15 cellular contexts compared by ENCODE assay signal in genomic region chr12:121533391-121534090, GRCh38. TPM values are rescaled to one million over a fixed set of nuclear protein-coding genes. Genes with fewer than 3 reads are reported as not detected.
A peak's percentile ranks its signal among the peaks of the same experiment; 100 is the strongest.
DNase-seq lines count a peak whose midpoint lies in the region; ATAC-seq and TF ChIP-seq lines count a peak whose summit lies in the region.
"Had no signal": no experiment of that assay in that cellular context is flagged by ENCODE, and none has a peak within 500 bp of the region (broad histone marks: within the 10 kb centered on the region; RNA-seq: fewer than 3 reads in every experiment).

No MANE protein-coding gene starts in this region.

- H3K36me3 ChIP-seq in OCI-LY3 (replicated peaks; ENCODE audit: low read depth, low read length) (peaks cover 40% of the 10 kb centered on the region), fibroblast of lung (ENCODE audit: control insufficient read depth, insufficient read depth, low read length) (no peaks in the 10 kb centered on the region), smooth muscle cell (ENCODE audit: low read depth) (no peaks in the 10 kb centered on the region)
- H3K36me3 ChIP-seq: prostate gland had no signal

- H4K20me1 ChIP-seq in OCI-LY3 (ENCODE audit: insufficient read depth, low read length) (peaks cover 41% of the 10 kb centered on the region), fibroblast of lung (ENCODE audit: control insufficient read depth, extremely low read depth, insufficient read depth, low read length) (no peaks in the 10 kb centered on the region), smooth muscle cell (ENCODE audit: low read depth) (peaks cover 6% of the 10 kb centered on the region)

- peak overlapping the region; percentile 96 for H3K9ac ChIP-seq in OCI-LY3 (ENCODE audit: low read length)
- no peak overlapping the region for H3K9ac ChIP-seq in fibroblast of lung (ENCODE audit: insufficient read depth, low read length)
- H3K9ac ChIP-seq in smooth muscle cell (ENCODE audit: low read depth): no peak overlapping the region

- peak overlapping the region; percentile 51; the same call in 1 of the 2 replicates for H3K4me3 ChIP-seq in GM08714 (ENCODE audit: low read length)
- peak overlapping the region; percentile 76 for H3K4me3 ChIP-seq in OCI-LY3 (ENCODE audit: low read length)
- no peak overlapping the region for H3K4me3 ChIP-seq in fibroblast of lung (replicated peaks in 1 of 4; ENCODE audit: control extremely low read depth in 1 of 4, insufficient read depth in 1 of 4, low read depth in 3 of 4, low read length in 4 of 4)
- H3K4me3 ChIP-seq in skin epidermis: no peak overlapping the region
- H3K4me3 ChIP-seq in smooth muscle cell: no peak overlapping the region
- H3K4me3 ChIP-seq: PC-9, prostate gland had no signal

- peak overlapping the region; percentile 94 for H3K27ac ChIP-seq in OCI-LY3 (ENCODE audit: low read length)
- H3K27ac ChIP-seq in fibroblast of lung (ENCODE audit: insufficient read depth, low read length): peak overlapping the region; percentile 47
- H3K27ac ChIP-seq in skin epidermis: peak overlapping the region in 11 of 21 experiments; percentile 3 to 92 (median 15)
- no peak overlapping the region for H3K27ac ChIP-seq in smooth muscle cell (ENCODE audit: low read depth)
- H3K27ac ChIP-seq: PC-9 had no signal

- H3K27me3 ChIP-seq in OCI-LY3 (ENCODE audit: low read depth, low read length) (no peaks in the 10 kb centered on the region), fibroblast of lung (ENCODE audit: control insufficient read depth, insufficient read depth, low read length) (no peaks in the 10 kb centered on the region), smooth muscle cell (ENCODE audit: low read depth) (peaks cover 5% of the 10 kb centered on the region)

- no peak for ATAC-seq in GM21360 (IDR thresholded peaks at IDR 0.05; ENCODE audit: unreplicated experiment)
- ATAC-seq in GM19324 (IDR thresholded peaks at IDR 0.05; ENCODE audit: low FRiP score, unreplicated experiment): no peak

- H2AFZ ChIP-seq in OCI-LY3 (ENCODE audit: low read depth, low read length) (no peak overlapping the region), fibroblast of lung (ENCODE audit: low read length) (no peak overlapping the region), smooth muscle cell (ENCODE audit: low read depth) (no peak overlapping the region)
- H2AFZ ChIP-seq: PC-9 had no signal

- H3K4me2 ChIP-seq in OCI-LY3 (ENCODE audit: low read length) (peak overlapping the region; percentile 96), fibroblast of lung (ENCODE audit: extremely low read depth, insufficient read depth, low read length) (peak overlapping the region; percentile 54), smooth muscle cell (no peak overlapping the region)
- H3K4me2 ChIP-seq: PC-9 had no signal

- peaks cover 63% of the 10 kb centered on the region for H3K4me1 ChIP-seq in OCI-LY3 (ENCODE audit: low read length)
- H3K4me1 ChIP-seq in fibroblast of lung (ENCODE audit: control insufficient read depth, extremely low read depth, insufficient read depth, low read length): peaks cover 37% of the 10 kb centered on the region
- H3K4me1 ChIP-seq in smooth muscle cell (ENCODE audit: low read depth): peaks cover 18% of the 10 kb centered on the region

- no peak for TF ChIP-seq CTCF in OCI-LY3 (IDR thresholded peaks at IDR 0.05; ENCODE audit: low read depth, low read length)
- no peak for TF ChIP-seq CTCF in fibroblast of lung (conservative IDR thresholded peaks at IDR 0.05 in 1 of 2, IDR thresholded peaks at IDR 0.05 in 1 of 2; ENCODE audit: low read depth in 1 of 2, low read length in 2 of 2)
- no peak for TF ChIP-seq CTCF in smooth muscle cell (IDR thresholded peaks at IDR 0.05; ENCODE audit: borderline replicate concordance, insufficient read depth, poor library complexity, severe bottlenecking)

- DNase-seq in fibroblast of lung (ENCODE audit: low read depth in 2 of 2): peak in 1 of 2 donors; percentile 3
- DNase-seq in smooth muscle cell (lab: John Stamatoyannopoulos, UW; ENCODE audit: unreplicated experiment): no peak
- no peak for DNase-seq in nucleus accumbens (lab: John Stamatoyannopoulos, UW)
- DNase-seq: mammary epithelial cell; MM.1S; NCI-H2171 treated with DMSO at 0.1 percent for 48 hours; PC-9; stimulated activated CD4-positive, alpha-beta T cell treated with anti-CD3 and anti-CD28 coated beads, Interleukin-2, amount 100 ng/mL, for 48 hours; T1000 had no signal

- H3F3A ChIP-seq in smooth muscle cell (ENCODE audit: low read depth): no peaks in the 10 kb centered on the region

- peaks cover 91% of the 10 kb centered on the region for H3K79me2 ChIP-seq in OCI-LY3 (ENCODE audit: low read length)
- no peaks in the 10 kb centered on the region for H3K79me2 ChIP-seq in fibroblast of lung (ENCODE audit: control insufficient read depth, insufficient read depth, low read length)
- no peaks in the 10 kb centered on the region for H3K79me2 ChIP-seq in smooth muscle cell (ENCODE audit: low read depth)

- H3K9me3 ChIP-seq in OCI-LY3 (ENCODE audit: insufficient read depth, low read length) (no peaks in the 10 kb centered on the region), fibroblast of lung (ENCODE audit: control insufficient read depth, insufficient read depth, low read depth, low read length) (no peaks in the 10 kb centered on the region), smooth muscle cell (replicated peaks; ENCODE audit: low read depth) (no peaks in the 10 kb centered on the region)
- H3K9me3 ChIP-seq: prostate gland had no signal

- WGBS in smooth muscle cell (ENCODE audit: low lambda C conversion rate): 90% methylated on average over 17 of the region's 17 CpGs

RNA-seq across cellular contexts. Expression of gene KDM2B, which starts 47.3 kb away (rescaled TPM):
- total RNA-seq in fibroblast of lung: 13.1 and 21.6 TPM in 2 replicates
- polyA plus RNA-seq in fibroblast of lung: 9.8 and 18.7 TPM in 2 replicates
- polyA plus RNA-seq in fibroblast of lung (2012): 12.3 and 20.7 TPM in 2 replicates
- polyA minus RNA-seq in fibroblast of lung (ENCODE audit: low replicate concordance): 99.6 and 117 TPM in 2 replicates
- 19.9 and 34.9 TPM in 2 replicates for total RNA-seq in smooth muscle cell
- polyA plus RNA-seq in smooth muscle cell: 16.3 and 22.6 TPM in 2 replicates

Comparison
In these comparisons a context has a peak if more than half of its experiments do, and no peak if none do; other contexts are left out.
1. H3K4me3 ChIP-seq: peak in GM08714 (single experiment) and OCI-LY3 (single experiment); none in fibroblast of lung (0 of 4), skin epidermis (0 of 7) and smooth muscle cell (single experiment).